Comparison of ENCODE assay signal across 1 cellular context in genomic region chr17:81821603-81822311, GRCh38.
TF ChIP-seq lines count a peak whose summit lies in the region.

No MANE protein-coding gene starts in this region.

TF ChIP-seq in HepG2, 621 proteins besides CTCF, POLR2A, EP300 and RAD21 (continued from another document and continues in another):
- TF ChIP-seq FOXC1 (CRISPR knock-in tag; IDR thresholded peaks at IDR 0.05; ENCODE audit: borderline replicate concordance) (no peak), ZNF687 (CRISPR knock-in tag; IDR thresholded peaks at IDR 0.05) (peak; percentile 85), ZNF577 (CRISPR knock-in tag; IDR thresholded peaks at IDR 0.05; ENCODE audit: borderline replicate concordance, low read depth) (no peak), DBP (CRISPR knock-in tag; IDR thresholded peaks at IDR 0.05; ENCODE audit: not compliant biosample characterization) (peak; percentile 46), HNRNPH1 (optimal IDR thresholded peaks at IDR 0.05; ENCODE audit: low read depth, low read length) (no peak), NKX3-1 (CRISPR knock-in tag; IDR thresholded peaks at IDR 0.05) (no peak), ISL2 (CRISPR knock-in tag; IDR thresholded peaks at IDR 0.05) (no peak; the same call in 1 of the 2 replicates), MATR3 (CRISPR knock-in tag; IDR thresholded peaks at IDR 0.05) (no peak), TFE3 (CRISPR knock-in tag; IDR thresholded peaks at IDR 0.05) (peak; percentile 55; the same call in 1 of the 2 replicates), TOPORS (CRISPR knock-in tag; IDR thresholded peaks at IDR 0.05) (no peak), ZNF362 (CRISPR knock-in tag; IDR thresholded peaks at IDR 0.05; ENCODE audit: borderline replicate concordance) (no peak), PCBP2 (optimal IDR thresholded peaks at IDR 0.05; ENCODE audit: low read depth, low read length, poor library complexity, severe bottlenecking) (no peak), MED1 (CRISPR knock-in tag; IDR thresholded peaks at IDR 0.05) (peak; percentile 68), NFIC (IDR thresholded peaks at IDR 0.05; ENCODE audit: low read length) (no peak), ADNP (CRISPR knock-in tag; IDR thresholded peaks at IDR 0.05) (peak; percentile 69; the same call in 1 of the 2 replicates), ZMYM3 (CRISPR knock-in tag; IDR thresholded peaks at IDR 0.05) (peak; percentile 77), ZNF746 (CRISPR knock-in tag; IDR thresholded peaks at IDR 0.05) (0 out of 2 replicates have a peak, but pooled peaks have one; percentile 28), TSC22D2 (CRISPR knock-in tag; IDR thresholded peaks at IDR 0.05; ENCODE audit: borderline replicate concordance) (no peak), HDAC6 (IDR thresholded peaks at IDR 0.05; ENCODE audit: low read depth, low read length) (no peak), SIX4 (CRISPR knock-in tag; IDR thresholded peaks at IDR 0.05) (no peak), ZNF773 (CRISPR knock-in tag; IDR thresholded peaks at IDR 0.05; ENCODE audit: borderline replicate concordance) (no peak), MAF1 (CRISPR knock-in tag; IDR thresholded peaks at IDR 0.05; ENCODE audit: borderline replicate concordance) (0 out of 2 replicates have a peak, but pooled peaks have one; percentile 35), ZNF225 (CRISPR knock-in tag; IDR thresholded peaks at IDR 0.05) (no peak), ZNF343 (CRISPR knock-in tag; IDR thresholded peaks at IDR 0.05) (no peak), ZSCAN21 (CRISPR knock-in tag; IDR thresholded peaks at IDR 0.05; ENCODE audit: borderline replicate concordance) (no peak), SMAD3 (CRISPR knock-in tag; IDR thresholded peaks at IDR 0.05) (no peak), SMAD9 (CRISPR knock-in tag; IDR thresholded peaks at IDR 0.05) (no peak), ZNF274 (CRISPR knock-in tag; IDR thresholded peaks at IDR 0.05) (0 out of 2 replicates have a peak, but pooled peaks have one; percentile 79), ZNF737 (CRISPR knock-in tag; IDR thresholded peaks at IDR 0.05; ENCODE audit: borderline replicate concordance) (no peak), MBD4 (IDR thresholded peaks at IDR 0.05; ENCODE audit: borderline replicate concordance, low read length) (no peak), ETS1 (CRISPR knock-in tag; IDR thresholded peaks at IDR 0.05) (no peak), ZC3H13 (CRISPR knock-in tag; IDR thresholded peaks at IDR 0.05) (no peak), BATF2 (CRISPR knock-in tag; IDR thresholded peaks at IDR 0.05) (no peak), ZFP62 (CRISPR knock-in tag; IDR thresholded peaks at IDR 0.05) (no peak), THAP8 (CRISPR knock-in tag; IDR thresholded peaks at IDR 0.05; ENCODE audit: borderline replicate concordance) (no peak), MTF1 (CRISPR knock-in tag; IDR thresholded peaks at IDR 0.05) (no peak), ZNF598 (CRISPR knock-in tag; IDR thresholded peaks at IDR 0.05; ENCODE audit: borderline replicate concordance) (no peak), SMYD3 (CRISPR knock-in tag; IDR thresholded peaks at IDR 0.05) (no peak), ZSCAN31 (CRISPR knock-in tag; IDR thresholded peaks at IDR 0.05; ENCODE audit: low read depth) (0 out of 2 replicates have a peak, but pooled peaks have one; percentile 47)
- TF ChIP-seq, protein P1, sequence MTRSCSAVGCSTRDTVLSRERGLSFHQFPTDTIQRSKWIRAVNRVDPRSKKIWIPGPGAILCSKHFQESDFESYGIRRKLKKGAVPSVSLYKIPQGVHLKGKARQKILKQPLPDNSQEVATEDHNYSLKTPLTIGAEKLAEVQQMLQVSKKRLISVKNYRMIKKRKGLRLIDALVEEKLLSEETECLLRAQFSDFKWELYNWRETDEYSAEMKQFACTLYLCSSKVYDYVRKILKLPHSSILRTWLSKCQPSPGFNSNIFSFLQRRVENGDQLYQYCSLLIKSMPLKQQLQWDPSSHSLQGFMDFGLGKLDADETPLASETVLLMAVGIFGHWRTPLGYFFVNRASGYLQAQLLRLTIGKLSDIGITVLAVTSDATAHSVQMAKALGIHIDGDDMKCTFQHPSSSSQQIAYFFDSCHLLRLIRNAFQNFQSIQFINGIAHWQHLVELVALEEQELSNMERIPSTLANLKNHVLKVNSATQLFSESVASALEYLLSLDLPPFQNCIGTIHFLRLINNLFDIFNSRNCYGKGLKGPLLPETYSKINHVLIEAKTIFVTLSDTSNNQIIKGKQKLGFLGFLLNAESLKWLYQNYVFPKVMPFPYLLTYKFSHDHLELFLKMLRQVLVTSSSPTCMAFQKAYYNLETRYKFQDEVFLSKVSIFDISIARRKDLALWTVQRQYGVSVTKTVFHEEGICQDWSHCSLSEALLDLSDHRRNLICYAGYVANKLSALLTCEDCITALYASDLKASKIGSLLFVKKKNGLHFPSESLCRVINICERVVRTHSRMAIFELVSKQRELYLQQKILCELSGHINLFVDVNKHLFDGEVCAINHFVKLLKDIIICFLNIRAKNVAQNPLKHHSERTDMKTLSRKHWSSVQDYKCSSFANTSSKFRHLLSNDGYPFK (CRISPR knock-in tag; IDR thresholded peaks at IDR 0.05; ENCODE audit: borderline replicate concordance), result no peak; the same call in 1 of the 2 replicates
- TF ChIP-seq, protein P2, sequence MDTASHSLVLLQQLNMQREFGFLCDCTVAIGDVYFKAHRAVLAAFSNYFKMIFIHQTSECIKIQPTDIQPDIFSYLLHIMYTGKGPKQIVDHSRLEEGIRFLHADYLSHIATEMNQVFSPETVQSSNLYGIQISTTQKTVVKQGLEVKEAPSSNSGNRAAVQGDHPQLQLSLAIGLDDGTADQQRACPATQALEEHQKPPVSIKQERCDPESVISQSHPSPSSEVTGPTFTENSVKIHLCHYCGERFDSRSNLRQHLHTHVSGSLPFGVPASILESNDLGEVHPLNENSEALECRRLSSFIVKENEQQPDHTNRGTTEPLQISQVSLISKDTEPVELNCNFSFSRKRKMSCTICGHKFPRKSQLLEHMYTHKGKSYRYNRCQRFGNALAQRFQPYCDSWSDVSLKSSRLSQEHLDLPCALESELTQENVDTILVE (CRISPR knock-in tag; IDR thresholded peaks at IDR 0.05), result peak; percentile 89
- TF ChIP-seq, protein P3, sequence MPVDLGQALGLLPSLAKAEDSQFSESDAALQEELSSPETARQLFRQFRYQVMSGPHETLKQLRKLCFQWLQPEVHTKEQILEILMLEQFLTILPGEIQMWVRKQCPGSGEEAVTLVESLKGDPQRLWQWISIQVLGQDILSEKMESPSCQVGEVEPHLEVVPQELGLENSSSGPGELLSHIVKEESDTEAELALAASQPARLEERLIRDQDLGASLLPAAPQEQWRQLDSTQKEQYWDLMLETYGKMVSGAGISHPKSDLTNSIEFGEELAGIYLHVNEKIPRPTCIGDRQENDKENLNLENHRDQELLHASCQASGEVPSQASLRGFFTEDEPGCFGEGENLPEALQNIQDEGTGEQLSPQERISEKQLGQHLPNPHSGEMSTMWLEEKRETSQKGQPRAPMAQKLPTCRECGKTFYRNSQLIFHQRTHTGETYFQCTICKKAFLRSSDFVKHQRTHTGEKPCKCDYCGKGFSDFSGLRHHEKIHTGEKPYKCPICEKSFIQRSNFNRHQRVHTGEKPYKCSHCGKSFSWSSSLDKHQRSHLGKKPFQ (CRISPR knock-in tag; IDR thresholded peaks at IDR 0.05; ENCODE audit: insufficient replicate concordance), result no peak
- TF ChIP-seq, protein P4, sequence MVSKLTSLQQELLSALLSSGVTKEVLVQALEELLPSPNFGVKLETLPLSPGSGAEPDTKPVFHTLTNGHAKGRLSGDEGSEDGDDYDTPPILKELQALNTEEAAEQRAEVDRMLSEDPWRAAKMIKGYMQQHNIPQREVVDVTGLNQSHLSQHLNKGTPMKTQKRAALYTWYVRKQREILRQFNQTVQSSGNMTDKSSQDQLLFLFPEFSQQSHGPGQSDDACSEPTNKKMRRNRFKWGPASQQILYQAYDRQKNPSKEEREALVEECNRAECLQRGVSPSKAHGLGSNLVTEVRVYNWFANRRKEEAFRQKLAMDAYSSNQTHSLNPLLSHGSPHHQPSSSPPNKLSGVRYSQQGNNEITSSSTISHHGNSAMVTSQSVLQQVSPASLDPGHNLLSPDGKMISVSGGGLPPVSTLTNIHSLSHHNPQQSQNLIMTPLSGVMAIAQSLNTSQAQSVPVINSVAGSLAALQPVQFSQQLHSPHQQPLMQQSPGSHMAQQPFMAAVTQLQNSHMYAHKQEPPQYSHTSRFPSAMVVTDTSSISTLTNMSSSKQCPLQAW (CRISPR knock-in tag; IDR thresholded peaks at IDR 0.05), result peak; percentile 74
- TF ChIP-seq, protein P5, sequence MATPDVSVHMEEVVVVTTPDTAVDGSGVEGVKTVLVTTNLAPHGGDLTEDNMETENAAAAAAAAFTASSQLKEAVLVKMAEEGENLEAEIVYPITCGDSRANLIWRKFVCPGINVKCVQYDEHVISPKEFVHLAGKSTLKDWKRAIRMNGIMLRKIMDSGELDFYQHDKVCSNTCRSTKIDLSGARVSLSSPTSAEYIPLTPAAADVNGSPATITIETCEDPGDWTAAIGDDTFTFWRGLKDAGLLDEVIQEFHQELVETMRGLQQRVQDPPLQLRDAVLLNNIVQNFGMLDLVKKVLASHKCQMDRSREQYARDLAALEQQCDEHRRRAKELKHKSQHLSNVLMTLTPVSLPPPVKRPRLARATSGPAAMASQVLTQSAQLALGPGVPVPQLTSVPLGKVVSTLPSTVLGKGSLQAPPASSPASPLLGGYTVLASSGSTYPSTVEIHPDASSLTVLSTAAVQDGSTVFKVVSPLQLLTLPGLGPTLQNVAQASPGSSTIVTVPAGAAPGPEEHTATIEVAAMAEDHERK (CRISPR knock-in tag; IDR thresholded peaks at IDR 0.05; ENCODE audit: low read depth), result no peak
